Comparison of ENCODE assay signal across 1 cellular context in genomic region chr14:102922490-102923200, GRCh38.
TF ChIP-seq lines count a peak whose summit lies in the region.

TSS of gene AMN (plus strand) at chr14:102922663. CDS start at chr14:102922689, 26 bp downstream.

TF ChIP-seq in HepG2, 621 proteins besides CTCF, POLR2A, EP300 and RAD21 (continued from another document and continues in another):
- TF ChIP-seq MEF2D (CRISPR knock-in tag; IDR thresholded peaks at IDR 0.05), result 0 out of 2 replicates have a peak, but pooled peaks have one; percentile 70
- TF ChIP-seq ZNF589 (CRISPR knock-in tag; conservative IDR thresholded peaks at IDR 0.05), result no peak
- no peak for TF ChIP-seq SP1 (IDR thresholded peaks at IDR 0.05)
- TF ChIP-seq SP1 (CRISPR knock-in tag; IDR thresholded peaks at IDR 0.05), result no peak; the same call in none of the 2 replicates
- TF ChIP-seq SIX1 (CRISPR knock-in tag; IDR thresholded peaks at IDR 0.05; ENCODE audit: borderline replicate concordance), result 0 out of 2 replicates have a peak, but pooled peaks have one; percentile 14
- TF ChIP-seq FOXM1 (CRISPR knock-in tag; IDR thresholded peaks at IDR 0.05), result no peak
- peak; percentile 99 for TF ChIP-seq ZNF629 (CRISPR knock-in tag; conservative IDR thresholded peaks at IDR 0.05)
- TF ChIP-seq NRL (CRISPR knock-in tag; IDR thresholded peaks at IDR 0.05; ENCODE audit: borderline replicate concordance), result peak; percentile 77; the same call in 1 of the 2 replicates
- no peak for TF ChIP-seq RNF2 (conservative IDR thresholded peaks at IDR 0.05; ENCODE audit: low read depth)
- no peak for TF ChIP-seq NFIB (CRISPR knock-in tag; IDR thresholded peaks at IDR 0.05; ENCODE audit: borderline replicate concordance)
- no peak for TF ChIP-seq AHR (CRISPR knock-in tag; IDR thresholded peaks at IDR 0.05)
- no peak for TF ChIP-seq CREBL2 (CRISPR knock-in tag; IDR thresholded peaks at IDR 0.05; ENCODE audit: borderline replicate concordance)
- 0 out of 2 replicates have a peak, but pooled peaks have one; percentile 38 for TF ChIP-seq DMTF1 (CRISPR knock-in tag; IDR thresholded peaks at IDR 0.05)
- TF ChIP-seq ZFP36L2 (CRISPR knock-in tag; IDR thresholded peaks at IDR 0.05), result no peak
- TF ChIP-seq ATAD3A (CRISPR knock-in tag; IDR thresholded peaks at IDR 0.05), result no peak
- no peak for TF ChIP-seq ATF6 (CRISPR knock-in tag; conservative IDR thresholded peaks at IDR 0.05)
- TF ChIP-seq ZNF710 (CRISPR knock-in tag; IDR thresholded peaks at IDR 0.05; ENCODE audit: borderline replicate concordance), result 0 out of 2 replicates have a peak, but pooled peaks have one; percentile 20
- TF ChIP-seq ZNF562 (CRISPR knock-in tag; IDR thresholded peaks at IDR 0.05; ENCODE audit: borderline replicate concordance), result no peak
- no peak; the same call in none of the 2 replicates for TF ChIP-seq ZNF776 (CRISPR knock-in tag; IDR thresholded peaks at IDR 0.05)
- TF ChIP-seq SNAPC5 (CRISPR knock-in tag; IDR thresholded peaks at IDR 0.05; ENCODE audit: borderline replicate concordance), result no peak
- peak; percentile 52; the same call in 1 of the 2 replicates for TF ChIP-seq ZNF331 (CRISPR knock-in tag; IDR thresholded peaks at IDR 0.05)
- peak; percentile 83 for TF ChIP-seq ZNF292 (CRISPR knock-in tag; IDR thresholded peaks at IDR 0.05; ENCODE audit: borderline replicate concordance, low read depth)
- peak; percentile 72; the same call in 1 of the 2 replicates for TF ChIP-seq ZNF205 (CRISPR knock-in tag; IDR thresholded peaks at IDR 0.05)
- no peak for TF ChIP-seq MTF1 (CRISPR knock-in tag; IDR thresholded peaks at IDR 0.05)
- TF ChIP-seq ZNF280D (CRISPR knock-in tag; IDR thresholded peaks at IDR 0.05), result peak; percentile 32; the same call in 1 of the 2 replicates
- TF ChIP-seq JDP2 (CRISPR knock-in tag; IDR thresholded peaks at IDR 0.05; ENCODE audit: borderline replicate concordance), result no peak
- TF ChIP-seq ZNF446 (CRISPR knock-in tag; IDR thresholded peaks at IDR 0.05), result no peak; the same call in 1 of the 2 replicates
- no peak for TF ChIP-seq STAT6 (CRISPR knock-in tag; IDR thresholded peaks at IDR 0.05; ENCODE audit: borderline replicate concordance)
- TF ChIP-seq NONO (IDR thresholded peaks at IDR 0.05), result no peak
- TF ChIP-seq NONO (CRISPR knock-in tag; conservative IDR thresholded peaks at IDR 0.05), result peak; percentile 96
- no peak; the same call in 1 of the 2 replicates for TF ChIP-seq GPN1 (CRISPR knock-in tag; IDR thresholded peaks at IDR 0.05; ENCODE audit: borderline replicate concordance)
- TF ChIP-seq KDM6A (CRISPR knock-in tag; IDR thresholded peaks at IDR 0.05; ENCODE audit: low read depth), result peak; percentile 60
- no peak for TF ChIP-seq CEBPB (IDR thresholded peaks at IDR 0.05; ENCODE audit: borderline replicate concordance, low read depth, low read length)
- peak; percentile 43; the same call in 1 of the 2 replicates for TF ChIP-seq ZNF160 (CRISPR knock-in tag; IDR thresholded peaks at IDR 0.05)
- TF ChIP-seq ZNF678 (CRISPR knock-in tag; IDR thresholded peaks at IDR 0.05), result no peak
- peak; percentile 90 for TF ChIP-seq ZFP91 (CRISPR knock-in tag; IDR thresholded peaks at IDR 0.05; ENCODE audit: borderline replicate concordance)
- peak; percentile 71; the same call in 1 of the 2 replicates for TF ChIP-seq CHD2 (IDR thresholded peaks at IDR 0.05; ENCODE audit: low read depth, low read length)
- no peak for TF ChIP-seq KAT2B (IDR thresholded peaks at IDR 0.05; ENCODE audit: borderline replicate concordance, low read depth, low read length)
- peak; percentile 67; the same call in 1 of the 2 replicates for TF ChIP-seq KDM5B (CRISPR knock-in tag; IDR thresholded peaks at IDR 0.05; ENCODE audit: borderline replicate concordance)
- peak; percentile 68 for TF ChIP-seq GATAD1 (CRISPR knock-in tag; IDR thresholded peaks at IDR 0.05)
- no peak for TF ChIP-seq ZNF501 (CRISPR knock-in tag; IDR thresholded peaks at IDR 0.05)
- no peak for TF ChIP-seq MNT (IDR thresholded peaks at IDR 0.05)
- peak; percentile 60; the same call in 1 of the 2 replicates for TF ChIP-seq DRAP1 (CRISPR knock-in tag; IDR thresholded peaks at IDR 0.05)
- TF ChIP-seq SIN3B (IDR thresholded peaks at IDR 0.05; ENCODE audit: low read length), result no peak
- TF ChIP-seq ZNF75D (CRISPR knock-in tag; IDR thresholded peaks at IDR 0.05; ENCODE audit: borderline replicate concordance), result no peak
- TF ChIP-seq TBX2 (CRISPR knock-in tag; IDR thresholded peaks at IDR 0.05; ENCODE audit: borderline replicate concordance), result peak; percentile 84
- TF ChIP-seq ZNF577 (CRISPR knock-in tag; IDR thresholded peaks at IDR 0.05; ENCODE audit: borderline replicate concordance, low read depth), result no peak
- TF ChIP-seq HDAC1 (CRISPR knock-in tag; IDR thresholded peaks at IDR 0.05), result peak; percentile 92
- TF ChIP-seq GLMP (CRISPR knock-in tag; IDR thresholded peaks at IDR 0.05; ENCODE audit: borderline replicate concordance), result no peak
- no peak for TF ChIP-seq CHD4 (IDR thresholded peaks at IDR 0.05; ENCODE audit: borderline replicate concordance, low read length)
